In the genomic region with DNA sequence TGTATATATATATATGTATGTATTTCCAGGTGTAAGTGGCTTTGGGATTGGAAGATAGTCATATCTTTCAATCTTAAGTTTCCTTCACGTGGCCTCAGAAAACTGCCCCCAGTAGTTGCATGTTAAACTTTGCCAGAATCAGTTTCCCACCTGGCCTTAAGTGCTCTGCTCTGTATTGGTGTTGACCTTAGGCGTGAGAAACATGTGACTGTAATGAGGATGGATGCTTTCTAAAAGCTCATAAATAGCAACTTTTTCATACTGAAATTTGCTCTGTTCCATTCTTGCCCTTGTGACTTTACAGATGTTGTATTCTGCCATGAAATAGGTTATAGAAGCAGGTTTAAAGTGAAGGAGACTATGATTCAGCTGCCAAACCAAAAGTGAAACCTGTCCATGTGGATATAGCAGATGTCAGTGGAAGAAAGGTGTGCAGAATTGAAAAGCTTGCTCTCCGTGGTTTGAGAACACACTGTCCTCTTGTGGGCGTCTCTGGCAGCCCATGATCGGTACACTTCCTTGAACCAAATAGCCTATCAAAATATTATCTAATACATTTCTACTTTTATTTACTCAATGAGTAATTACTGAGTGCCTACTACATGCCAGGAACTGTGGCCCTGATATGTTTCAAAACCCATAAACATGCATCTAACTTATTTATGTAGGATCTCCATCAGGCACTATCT, we compare ENCODE assay signal across 11 cellular contexts. TPM values are rescaled to one million over a fixed set of nuclear protein-coding genes. Genes with fewer than 3 reads are reported as not detected.
A peak's percentile ranks its signal among the peaks of the same experiment; 100 is the strongest.
DNase-seq lines count a peak whose midpoint lies in the region; ATAC-seq and TF ChIP-seq lines count a peak whose summit lies in the region.
"Had no signal": no experiment of that assay in that cellular context is flagged by ENCODE, and none has a peak within 500 bp of the region (broad histone marks: within the 10 kb centered on the region; RNA-seq: fewer than 3 reads in every experiment).

No MANE protein-coding gene starts in this region.

- H3K9me3 ChIP-seq in SK-N-SH (no peaks in the 10 kb centered on the region), uterus (no peaks in the 10 kb centered on the region), smooth muscle cell (replicated peaks; ENCODE audit: low read depth) (no peaks in the 10 kb centered on the region)
- H3K9me3 ChIP-seq: thoracic aorta had no signal

- peak overlapping the region; percentile 48 for H3K4me3 Mint-ChIP-seq in central memory CD8-positive, alpha-beta T cell

- DNase-seq in SK-N-SH: no peak
- DNase-seq in central memory CD8-positive, alpha-beta T cell (ENCODE audit: low spot score in 2 of 2): no peak
- peak; percentile 29 for DNase-seq in renal cortical epithelial cell (ENCODE audit: low read depth)
- no peak for DNase-seq in uterus
- no peak for DNase-seq in smooth muscle cell (lab: John Stamatoyannopoulos, UW; ENCODE audit: unreplicated experiment)
- DNase-seq: activated CD8-positive, alpha-beta memory T cell treated with anti-CD3 and anti-CD28 coated beads for 24 hours; NCI-H1417 treated with DMSO at 0.1 percent for 48 hours had no signal

- TF ChIP-seq POLR2A in uterus (IDR thresholded peaks at IDR 0.05): no peak
- TF ChIP-seq POLR2A in GM18505 (IDR thresholded peaks at IDR 0.05; ENCODE audit: borderline replicate concordance, extremely low read depth, insufficient read depth, insufficient read length): no peak

- no peak overlapping the region for H3K27ac Mint-ChIP-seq in central memory CD8-positive, alpha-beta T cell (ENCODE audit: low read depth)

- H3K36me3 ChIP-seq in SK-N-SH (replicated peaks in 1 of 2; ENCODE audit: control insufficient read depth in 1 of 2, insufficient read depth in 2 of 2, low read length in 1 of 2) (no peaks in the 10 kb centered on the region), KMS-11 (ENCODE audit: insufficient read depth) (no peaks in the 10 kb centered on the region), uterus (no peaks in the 10 kb centered on the region), smooth muscle cell (ENCODE audit: low read depth) (no peaks in the 10 kb centered on the region)
- H3K36me3 ChIP-seq: thoracic aorta had no signal

- H3K9ac ChIP-seq in SK-N-SH (no peak overlapping the region), KMS-11 (peak overlapping the region; percentile 35; the same call in 1 of the 2 replicates), smooth muscle cell (ENCODE audit: low read depth) (no peak overlapping the region)

- TF ChIP-seq EP300 in SK-N-SH (IDR thresholded peaks at IDR 0.05; ENCODE audit: borderline replicate concordance in 1 of 2, low read depth in 1 of 2, low read length in 1 of 2): no peak

- H3K4me1 ChIP-seq in SK-N-SH (ENCODE audit: control insufficient read depth in 1 of 2, insufficient read depth in 2 of 2, low read depth in 1 of 2, low read length in 1 of 2): peaks cover 7 to 12% of the 10 kb centered on the region in 2 experiments; a peak in 3 of 4 replicates
- peaks cover 19% of the 10 kb centered on the region for H3K4me1 ChIP-seq in KMS-11 (ENCODE audit: low read depth, poor library complexity, severe bottlenecking)
- H3K4me1 ChIP-seq in uterus: no peaks in the 10 kb centered on the region
- peaks cover 2% of the 10 kb centered on the region for H3K4me1 ChIP-seq in smooth muscle cell (ENCODE audit: low read depth)

- H2AFZ ChIP-seq in SK-N-SH (ENCODE audit: low read depth) (no peak overlapping the region; the same call in 1 of the 2 replicates), KMS-11 (ENCODE audit: low read depth) (peak overlapping the region; percentile 48), smooth muscle cell (ENCODE audit: low read depth) (no peak overlapping the region)

- no peaks in the 10 kb centered on the region for H3K9me3 Mint-ChIP-seq in central memory CD8-positive, alpha-beta T cell

- POLR2A ChIA-PET in SK-N-SH (lab: Yijun Ruan, JAX): no interaction called here

- H3K36me3 Mint-ChIP-seq in central memory CD8-positive, alpha-beta T cell (ENCODE audit: insufficient read depth): no peaks in the 10 kb centered on the region

- H3K27ac ChIP-seq in SK-N-SH (ENCODE audit: low read depth in 2 of 2, low read length in 1 of 2) (peak overlapping the region in 1 of 2 experiments; percentile 76; a peak in 2 of 4 replicates), KMS-11 (peak overlapping the region; percentile 62), uterus (no peak overlapping the region), smooth muscle cell (ENCODE audit: low read depth) (no peak overlapping the region)
- H3K27ac ChIP-seq: thoracic aorta had no signal

- CTCF ChIA-PET in SK-N-SH (lab: Yijun Ruan, JAX): interaction anchor here (0.6 to 16.6 kb wide), 7 partner anchors 7 to 340 kb away, joined by 3 to 295 read pairs (median 11); no protein-coding TSS in a partner anchor

- no peaks in the 10 kb centered on the region for H3K27me3 Mint-ChIP-seq in central memory CD8-positive, alpha-beta T cell

- ATAC-seq in SK-N-SH treated with all-trans-retinoic acid at 6 μM for 48 hours (no peak), GM18505 (IDR thresholded peaks at IDR 0.05; ENCODE audit: unreplicated experiment) (no peak)
- no peak for ATAC-seq in central memory CD8-positive, alpha-beta T cell (replicated peaks; ENCODE audit: extremely low read depth, poor library complexity, severe bottlenecking)

- H3F3A ChIP-seq in SK-N-SH (replicated peaks; ENCODE audit: insufficient read depth) (peaks cover 16% of the 10 kb centered on the region), smooth muscle cell (ENCODE audit: low read depth) (peaks cover 12% of the 10 kb centered on the region)

- intact Hi-C loops in uterus (cut with DNase I; ENCODE audit: low total_unique reads): no loop called here

- no peaks in the 10 kb centered on the region for H4K20me1 ChIP-seq in SK-N-SH (ENCODE audit: insufficient read depth)
- no peaks in the 10 kb centered on the region for H4K20me1 ChIP-seq in KMS-11 (ENCODE audit: insufficient read depth)
- H4K20me1 ChIP-seq in smooth muscle cell (ENCODE audit: low read depth): no peaks in the 10 kb centered on the region

- H3K4me1 Mint-ChIP-seq in central memory CD8-positive, alpha-beta T cell: peaks cover 11% of the 10 kb centered on the region

- H3K9me2 ChIP-seq in SK-N-SH: no peaks in the 10 kb centered on the region

- H3K4me2 ChIP-seq in SK-N-SH (no peak overlapping the region; the same call in 1 of the 2 replicates), KMS-11 (peak overlapping the region; percentile 92), smooth muscle cell (no peak overlapping the region)

- H3K27me3 ChIP-seq in SK-N-SH (ENCODE audit: insufficient read depth): no peaks in the 10 kb centered on the region
- no peaks in the 10 kb centered on the region for H3K27me3 ChIP-seq in KMS-11 (ENCODE audit: insufficient read depth, low read depth)
- H3K27me3 ChIP-seq in uterus: no peaks in the 10 kb centered on the region
- no peaks in the 10 kb centered on the region for H3K27me3 ChIP-seq in smooth muscle cell (ENCODE audit: low read depth)

- peak; percentile 8; the same call in 1 of the 2 replicates for TF ChIP-seq RAD21 in SK-N-SH (IDR thresholded peaks at IDR 0.05; ENCODE audit: low read length)

- H3K79me2 ChIP-seq in SK-N-SH (ENCODE audit: insufficient read depth): no peaks in the 10 kb centered on the region
- no peaks in the 10 kb centered on the region for H3K79me2 ChIP-seq in KMS-11 (ENCODE audit: insufficient read depth, low read depth)
- H3K79me2 ChIP-seq in smooth muscle cell (ENCODE audit: low read depth): no peaks in the 10 kb centered on the region

- H3K4me3 ChIP-seq in SK-N-SH (ENCODE audit: low read depth in 2 of 2, low read length in 1 of 2): no peak overlapping the region
- no peak overlapping the region for H3K4me3 ChIP-seq in KMS-11 (IDR thresholded peaks at IDR 0.05; ENCODE audit: insufficient read depth, low read depth, low read length)
- no peak overlapping the region for H3K4me3 ChIP-seq in uterus
- H3K4me3 ChIP-seq in smooth muscle cell: no peak overlapping the region
- H3K4me3 ChIP-seq: thoracic aorta had no signal

- TF ChIP-seq CTCF in SK-N-SH (IDR thresholded peaks at IDR 0.05) (peak; percentile 26), KMS-11 (conservative IDR thresholded peaks at IDR 0.05; ENCODE audit: low read depth, low read length) (peak; percentile 39; the same call in 1 of the 2 replicates), uterus (IDR thresholded peaks at IDR 0.05) (no peak), smooth muscle cell (IDR thresholded peaks at IDR 0.05; ENCODE audit: borderline replicate concordance, insufficient read depth, poor library complexity, severe bottlenecking) (no peak)

- 83% methylated on average over 5 of the region's 5 CpGs for WGBS in SK-N-SH (ENCODE audit: low lambda C conversion rate)
- 90% methylated on average over 5 of the region's 5 CpGs for WGBS in smooth muscle cell (ENCODE audit: low lambda C conversion rate)

TF ChIP-seq in SK-N-SH, 30 proteins besides CTCF, POLR2A, EP300 and RAD21 (continues in another document):
- TF ChIP-seq MXI1 (IDR thresholded peaks at IDR 0.05; ENCODE audit: low read depth, low read length) (no peak), TCF12 (IDR thresholded peaks at IDR 0.05) (no peak)

TF ChIP-seq in SK-N-SH treated with all-trans-retinoic acid at 6 μM for 48 hours, 23 proteins besides CTCF, POLR2A, EP300 and RAD21 (continues in another document):
- TF ChIP-seq RARB (CRISPR knock-in tag; IDR thresholded peaks at IDR 0.05): no peak

RNA-seq across cellular contexts. Expression of a gene that starts 15.8 kb away (rescaled TPM):
- polyA plus RNA-seq in SK-N-SH (2012; rRNA removed) (10.1 and 11.0 TPM in 2 replicates), smooth muscle cell (19.4 and 34.7 TPM in 2 replicates)
- polyA plus RNA-seq in SK-N-SH (2012; cell fraction: cytosol; rRNA removed): 11.8 and 16.0 TPM in 2 replicates
- polyA plus RNA-seq in SK-N-SH (2012; cell fraction: nucleus; rRNA removed): 6.9 and 7.4 TPM in 2 replicates
- total RNA-seq in renal cortical epithelial cell (2.4 and 12.0 TPM in 2 replicates), uterus (10 to 100 TPM in 1 of 4 donors, 1 to 10 TPM in 1, not detected in 2; 1.4 to 42.2 TPM), smooth muscle cell (19.5 and 37.2 TPM in 2 replicates)

RNA-seq across cellular contexts. Expression of a gene that starts 42.0 kb away (rescaled TPM):
- polyA plus RNA-seq in SK-N-SH (2012; rRNA removed): 4.5 and 4.8 TPM in 2 replicates
- 7.2 and 8.0 TPM in 2 replicates for polyA plus RNA-seq in SK-N-SH (2012; cell fraction: cytosol; rRNA removed)
- polyA plus RNA-seq in SK-N-SH (2012; cell fraction: nucleus; rRNA removed): 3.5 and 4.8 TPM in 2 replicates
- 4.5 and 14.1 TPM in 2 replicates for total RNA-seq in renal cortical epithelial cell
- 10 to 100 TPM in 1 of 4 donors, under 1 TPM in 1, not detected in 2; 0.70 to 25.0 TPM for total RNA-seq in uterus
- total RNA-seq in smooth muscle cell: 9.0 and 9.1 TPM in 2 replicates
- polyA plus RNA-seq in smooth muscle cell: 6.0 and 7.8 TPM in 2 replicates

Comparison
In these comparisons a context has a peak if more than half of its experiments do, and no peak if none do; other contexts are left out.
1. CTCF ChIP-seq: peak in SK-N-SH (single experiment) and KMS-11 (single experiment); none in uterus (0 of 4) and smooth muscle cell (single experiment).